Comparison of ENCODE assay signal across 8 cellular contexts in genomic region chr6:69795469-69796080, GRCh38. TPM values are rescaled to one million over a fixed set of nuclear protein-coding genes. Genes with fewer than 3 reads are reported as not detected.
DNase-seq lines count a peak whose midpoint lies in the region; ATAC-seq and TF ChIP-seq lines count a peak whose summit lies in the region.

No MANE protein-coding gene starts in this region.

- H3K9me3 ChIP-seq in Caco-2, result no peaks in the 10 kb centered on the region

- no peaks in the 10 kb centered on the region for H3K27me3 ChIP-seq in Caco-2 (replicated peaks; ENCODE audit: control insufficient read depth, insufficient read depth, low read length)

- ATAC-seq in GM19395 (IDR thresholded peaks at IDR 0.05; ENCODE audit: unreplicated experiment) (peak; percentile 45), HG03442 (IDR thresholded peaks at IDR 0.05; ENCODE audit: unreplicated experiment) (peak; percentile 34)
- no peak for ATAC-seq in activated naive CD4-positive, alpha-beta T cell treated with anti-CD3 and anti-CD28 coated beads, Interleukin-2, amount 50 U/mL, for 72 hours

- H3K9me3 Mint-ChIP-seq in Caco-2 (ENCODE audit: unreplicated experiment) (no peaks in the 10 kb centered on the region), immature natural killer cell (no peaks in the 10 kb centered on the region)
- H3K9me3 Mint-ChIP-seq in activated naive CD4-positive, alpha-beta T cell treated with anti-CD3 and anti-CD28 coated beads, Interleukin-2, amount 50 U/mL, for 72 hours, result peaks cover 0 to 5% of the 10 kb centered on the region in 2 donors

- POLR2A ChIA-PET in Caco-2 (lab: Charles Lee), result interaction anchor here (0.6 kb wide), 1 partner anchor 244 kb away, joined by 3 read pairs; no protein-coding TSS in a partner anchor

- peaks cover 21% of the 10 kb centered on the region for H3K4me1 Mint-ChIP-seq in Caco-2 (ENCODE audit: low read depth, unreplicated experiment)
- H3K4me1 Mint-ChIP-seq in immature natural killer cell, result peaks cover 53 to 62% of the 10 kb centered on the region in 2 donors

- no peak for TF ChIP-seq CTCF in Caco-2 (IDR thresholded peaks at IDR 0.05; ENCODE audit: insufficient read depth in 1 of 2, low read depth in 1 of 2, low read length in 1 of 2, severe bottlenecking in 1 of 2, unreplicated experiment in 1 of 2)

- H3K36me3 Mint-ChIP-seq in Caco-2 (ENCODE audit: insufficient read depth, unreplicated experiment), result peaks cover 15% of the 10 kb centered on the region
- H3K36me3 Mint-ChIP-seq in activated naive CD4-positive, alpha-beta T cell treated with anti-CD3 and anti-CD28 coated beads, Interleukin-2, amount 50 U/mL, for 72 hours, result peaks cover 15 to 18% of the 10 kb centered on the region in 2 donors
- no peaks in the 10 kb centered on the region for H3K36me3 Mint-ChIP-seq in immature natural killer cell

- H3K36me3 ChIP-seq in Caco-2 (ENCODE audit: control insufficient read depth, insufficient read depth, low read length), result no peaks in the 10 kb centered on the region

- BruUV-seq in Caco-2 (replicated peaks; lab: Mats Ljungman, UMichigan), result no TSS peak

- peaks cover 9% of the 10 kb centered on the region for H3K4me1 ChIP-seq in Caco-2

- H3K27ac Mint-ChIP-seq in Caco-2 (ENCODE audit: unreplicated experiment), result peak overlapping the region; percentile 98
- H3K27ac Mint-ChIP-seq in activated naive CD4-positive, alpha-beta T cell treated with anti-CD3 and anti-CD28 coated beads, Interleukin-2, amount 50 U/mL, for 72 hours, result peak overlapping the region; percentile 95 to 98
- H3K27ac Mint-ChIP-seq in immature natural killer cell, result peak overlapping the region; percentile 96 to 99 (median 98)

- intact Hi-C loops in Caco-2 (cut with micrococcal nuclease; ENCODE audit: unreplicated experiment), result loop anchor here (1.0 kb wide), 1 partner anchor 63 kb away; no protein-coding TSS in a partner anchor

- H3K4me3 ChIP-seq in Caco-2 (ENCODE audit: low read depth, low read length), result peak overlapping the region; percentile 79

- H3K27me3 Mint-ChIP-seq in Caco-2 (ENCODE audit: insufficient read depth, unreplicated experiment) (no peaks in the 10 kb centered on the region), immature natural killer cell (ENCODE audit: low read depth in 3 of 3) (peaks cover 0 to 12% (median 9%) of the 10 kb centered on the region in 3 donors)

- no peak for DNase-seq in Caco-2
- DNase-seq in activated naive CD4-positive, alpha-beta T cell treated with anti-CD3 and anti-CD28 coated beads, Interleukin-2, amount 50 U/mL, for 72 hours (ENCODE audit: low spot score in 2 of 2), result no peak
- peak in 1 of 3 donors; percentile 28 for DNase-seq in immature natural killer cell
- DNase-seq in superior temporal gyrus (ENCODE audit: extremely low spot score), result peak; percentile 61
- DNase-seq in NCI-H1436 treated with DMSO at 0.1 percent for 48 hours (lab: John Stamatoyannopoulos, UW), result no peak
- no peak for DNase-seq in GM19238 (ENCODE audit: insufficient read length, low spot score)

- CTCF ChIA-PET in Caco-2 (lab: Charles Lee), result no interaction called here

- H3K4me3 Mint-ChIP-seq in Caco-2 (ENCODE audit: unreplicated experiment) (peak overlapping the region; percentile 98), immature natural killer cell (peak overlapping the region; percentile 92 to 97 (median 95))

RNA-seq across cellular contexts. Expression of gene LMBRD1, which starts 1.2 kb away (rescaled TPM):
- 25.0 and 27.5 TPM in 2 replicates for total RNA-seq in Caco-2 (2022)
- 10 to 100 TPM; 17.5 to 23.1 TPM for total RNA-seq in activated naive CD4-positive, alpha-beta T cell treated with anti-CD3 and anti-CD28 coated beads, Interleukin-2, amount 50 U/mL, for 72 hours
- 10 to 100 TPM; 30.9 to 49.7 (median 37.2) TPM for polyA plus RNA-seq in immature natural killer cell

Comparison
In these comparisons a context has a peak if more than half of its experiments do, and no peak if none do; other contexts are left out.
1. ATAC-seq: peak in GM19395 (single experiment) and HG03442 (single experiment); none in activated naive CD4-positive, alpha-beta T cell treated with anti-CD3 and anti-CD28 coated beads, Interleukin-2, amount 50 U/mL, for 72 hours (0 of 2).
2. Peak in every context shown above with its lines, with median percentiles within 50 percentile points of each other: H3K27ac Mint-ChIP-seq.